In genomic region chr10:44154956-44155355, GRCh38 we compare ENCODE assay signal across 20 cellular contexts.
"Had no signal": no experiment of that assay in that cellular context is flagged by ENCODE, and none has a peak within 500 bp of the region (broad histone marks: within the 10 kb centered on the region; RNA-seq: fewer than 3 reads in every experiment).

No MANE protein-coding gene starts in this region.

- H3K4me3 ChIP-seq: coronary artery, esophagus muscularis mucosa, lung, neural progenitor cell, prostate gland, right atrium auricular region, sigmoid colon, skin epidermis, spleen, thoracic aorta, tibial nerve, upper lobe of left lung had no signal

- H3K27me3 ChIP-seq: esophagus muscularis mucosa, neural progenitor cell, right atrium auricular region, sigmoid colon, spleen, tibial nerve, upper lobe of left lung had no signal

- H3K27ac ChIP-seq: coronary artery, esophagus muscularis mucosa, neural progenitor cell, prostate gland, right atrium auricular region, sigmoid colon, skin epidermis, spleen, thoracic aorta, tibial nerve, upper lobe of left lung had no signal

- H3K36me3 ChIP-seq: esophagus muscularis mucosa, neural progenitor cell, prostate gland, right atrium auricular region, sigmoid colon, spleen, thoracic aorta, tibial nerve, upper lobe of left lung had no signal

- H3K4me1 ChIP-seq: esophagus muscularis mucosa, neural progenitor cell, prostate gland, spleen, tibial nerve, upper lobe of left lung had no signal

- H3K9me3 ChIP-seq: prostate gland had no signal

- DNase-seq: dermis blood vessel endothelial cell; effector memory CD4-positive, alpha-beta T cell; midbrain; naive thymus-derived CD4-positive, alpha-beta T cell; sigmoid colon; spleen; stimulated activated CD4-positive, alpha-beta T cell treated with anti-CD3 and anti-CD28 coated beads, Interleukin-4, amount 100 ng/mL, for 4 hours; stimulated activated naive CD8-positive, alpha-beta T cell treated with anti-CD3 and anti-CD28 coated beads, Interleukin-15, Interleukin-2, amounts not matched to agents 100 U/mL and 50 U/mL, for 24 hours; substantia nigra; upper lobe of left lung had no signal

- ATAC-seq: naive thymus-derived CD4-positive, alpha-beta T cell; stimulated activated memory B cell treated with anti-CD40 and anti-IgM and Interleukin-4, amounts not matched to agents 10 μg/mL and 1 μg/mL and 100 μg/mL, for 72 hours; stimulated activated naive CD8-positive, alpha-beta T cell treated with anti-CD3 and anti-CD28 coated beads, Interleukin-15, Interleukin-2, amounts not matched to agents 100 U/mL and 50 U/mL, for 24 hours had no signal
